Comparison of ENCODE assay signal across 8 cellular contexts in genomic region chr22:30802202-30803166, GRCh38.
DNase-seq lines count a peak whose midpoint lies in the region; ATAC-seq and TF ChIP-seq lines count a peak whose summit lies in the region.

No MANE protein-coding gene starts in this region.

- H3K9ac ChIP-seq in HUES6 (ENCODE audit: low read length) = no peak overlapping the region

- TF ChIP-seq EP300 in gastroesophageal sphincter (IDR thresholded peaks at IDR 0.05) = no peak

- peak; percentile 93 for DNase-seq in EH (ENCODE audit: low read depth)
- peak; percentile 80 for DNase-seq in SK-N-DZ (ENCODE audit: low spot score)
- DNase-seq in activated naive CD4-positive, alpha-beta T cell treated with anti-CD3 and anti-CD28 coated beads, Interleukin-2, amount 50 U/mL, for 16 hours = peak; percentile 67
- DNase-seq in substantia nigra (lab: John Stamatoyannopoulos, UW) = peak in 48 of 49 donors; percentile 4 to 85 (median 61)

- H3K4me1 ChIP-seq in HUES6 (ENCODE audit: control insufficient read depth, insufficient read depth, low read length) (peaks cover 26% of the 10 kb centered on the region), gastroesophageal sphincter (peaks cover 0 to 17% (median 3%) of the 10 kb centered on the region in 3 donors), neuron (ENCODE audit: insufficient read depth, low read length) (peaks cover 8% of the 10 kb centered on the region)

- no peak overlapping the region for H2AFZ ChIP-seq in neuron (ENCODE audit: low read depth, low read length)

- peak in 3 of 4 experiments; percentile 57 to 75 (median 71) for TF ChIP-seq CTCF in gastroesophageal sphincter (IDR thresholded peaks at IDR 0.05)

- H3K4me3 ChIP-seq in HUES6 (ENCODE audit: low read depth, low read length) (peak overlapping the region; percentile 75), gastroesophageal sphincter (no peak overlapping the region), neuron (ENCODE audit: low read length) (peak overlapping the region; percentile 25)

- H3K27ac ChIP-seq in HUES6 (ENCODE audit: low read depth, low read length) = no peak overlapping the region
- no peak overlapping the region for H3K27ac ChIP-seq in gastroesophageal sphincter
- no peak overlapping the region for H3K27ac ChIP-seq in substantia nigra (ENCODE audit: low read depth, low read length, poor library complexity, severe bottlenecking)

- H3K36me3 ChIP-seq in HUES6 (ENCODE audit: control insufficient read depth, insufficient read depth, low read length) = no peaks in the 10 kb centered on the region
- H3K36me3 ChIP-seq in gastroesophageal sphincter = no peaks in the 10 kb centered on the region
- no peaks in the 10 kb centered on the region for H3K36me3 ChIP-seq in neuron (ENCODE audit: insufficient read depth, low read length)

- 0 to 25% methylated on average over 4 to 6 of the region's 85 CpGs for WGBS in gastroesophageal sphincter (ENCODE audit: low coverage in 1 of 2), 2 donors

- no peaks in the 10 kb centered on the region for H3K9me3 ChIP-seq in HUES6 (ENCODE audit: control insufficient read depth, insufficient read depth, low read depth, low read length)
- H3K9me3 ChIP-seq in gastroesophageal sphincter = no peaks in the 10 kb centered on the region
- H3K9me3 ChIP-seq in neuron (ENCODE audit: low read length) = no peaks in the 10 kb centered on the region

- TF ChIP-seq POLR2A in gastroesophageal sphincter (IDR thresholded peaks at IDR 0.05) = no peak

- ATAC-seq in gastroesophageal sphincter (peak; percentile 100), GM21737 (IDR thresholded peaks at IDR 0.05; ENCODE audit: unreplicated experiment) (no peak)

- H3K27me3 ChIP-seq in HUES6 (ENCODE audit: control insufficient read depth, insufficient read depth, low read length) (peaks cover 50% of the 10 kb centered on the region), gastroesophageal sphincter (peaks cover 35% of the 10 kb centered on the region), neuron (ENCODE audit: insufficient read depth, low read length) (peaks cover 26% of the 10 kb centered on the region)

Comparison
In these comparisons a context has a peak if more than half of its experiments do, and no peak if none do; other contexts are left out.
1. H3K4me3 ChIP-seq: peak in HUES6 (single experiment) and neuron (single experiment); none in gastroesophageal sphincter (0 of 2).
2. Peak in every context shown above with its lines, with median percentiles within 50 percentile points of each other: DNase-seq.